Comparison of ENCODE assay signal across 11 cellular contexts in the genomic region with DNA sequence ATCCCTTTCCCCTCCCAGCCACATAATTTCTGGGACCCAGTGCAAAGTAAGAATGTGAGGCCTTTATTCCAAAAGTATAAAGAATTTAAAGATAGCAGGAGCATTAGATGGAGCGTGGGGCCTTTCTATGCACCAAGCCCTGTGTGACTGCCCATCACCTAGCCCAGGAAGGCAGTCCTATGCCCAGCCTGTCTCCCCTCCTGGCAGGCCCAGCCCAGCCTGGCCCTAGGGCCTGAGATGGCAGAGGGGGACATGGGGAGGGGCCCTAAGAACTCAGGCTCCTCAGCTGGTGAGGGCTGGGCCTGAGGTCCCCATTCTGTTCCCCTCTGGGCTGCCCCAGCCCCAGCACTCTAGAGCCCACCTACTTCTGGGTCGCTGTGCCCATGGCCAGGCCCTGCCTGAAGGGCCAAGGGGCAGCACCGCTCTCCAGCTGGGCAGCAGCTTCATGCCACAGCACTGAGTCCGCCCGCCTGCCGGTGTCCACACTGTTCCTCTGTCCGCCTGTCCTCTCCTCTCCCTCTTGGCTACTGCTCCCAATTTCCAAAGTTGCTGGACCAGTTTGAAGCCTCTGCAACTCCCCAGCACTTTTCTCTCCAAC. TPM values are rescaled to one million over a fixed set of nuclear protein-coding genes. Genes with fewer than 3 reads are reported as not detected.
DNase-seq lines count a peak whose midpoint lies in the region; ATAC-seq and TF ChIP-seq lines count a peak whose summit lies in the region.
"Had no signal": no experiment of that assay in that cellular context is flagged by ENCODE, and none has a peak within 500 bp of the region (broad histone marks: within the 10 kb centered on the region; RNA-seq: fewer than 3 reads in every experiment).

No MANE protein-coding gene starts in this region.

- POLR2A ChIA-PET in OCI-LY7 (lab: Charles Lee): interaction anchor here (0.9 to 1.5 kb wide), 2 partner anchors 91 to 108 kb away, joined by 3 read pairs; partner anchors contain the start of gene MATR3

- H2AFZ ChIP-seq in OCI-LY7 (ENCODE audit: low read length): no peak overlapping the region

- H3K4me1 ChIP-seq in DOHH2 (ENCODE audit: control insufficient read depth, low read length) (peaks cover 64% of the 10 kb centered on the region), OCI-LY7 (ENCODE audit: insufficient read depth, low read length, poor library complexity, severe bottlenecking) (peaks cover 62% of the 10 kb centered on the region), esophagus (ENCODE audit: control insufficient read depth in 2 of 2, insufficient read depth in 2 of 2, low read length in 1 of 2) (peaks cover 5 to 18% of the 10 kb centered on the region in 2 donors), skeletal muscle satellite cell (ENCODE audit: control insufficient read depth, insufficient read depth, low read length) (peaks cover 34% of the 10 kb centered on the region)

- BruUV-seq in OCI-LY7 (replicated peaks; lab: Mats Ljungman, UMichigan): no TSS peak

- no peaks in the 10 kb centered on the region; the same call in 1 of the 2 replicates for H4K20me1 ChIP-seq in DOHH2 (ENCODE audit: control insufficient read depth, insufficient read depth, low read depth, low read length)
- H4K20me1 ChIP-seq in OCI-LY7 (ENCODE audit: insufficient read depth, low read length): peaks cover 7% of the 10 kb centered on the region; the same call in 1 of the 2 replicates

- H3K36me3 ChIP-seq in DOHH2 (ENCODE audit: control insufficient read depth, low read length) (peaks cover 43% of the 10 kb centered on the region), OCI-LY7 (ENCODE audit: insufficient read depth, low read length) (peaks cover 48% of the 10 kb centered on the region), esophagus (ENCODE audit: control insufficient read depth in 2 of 2, insufficient read depth in 2 of 2, low read length in 1 of 2) (peaks cover 0 to 3% of the 10 kb centered on the region in 2 donors), skeletal muscle satellite cell (ENCODE audit: insufficient read depth, low read length) (no peaks in the 10 kb centered on the region)
- H3K36me3 ChIP-seq: adrenal gland had no signal

- ATAC-seq in GM21786 (IDR thresholded peaks at IDR 0.05; ENCODE audit: unreplicated experiment): no peak
- no peak for ATAC-seq in GM18873 (IDR thresholded peaks at IDR 0.05; ENCODE audit: low FRiP score, unreplicated experiment)
- ATAC-seq in HG03095 (IDR thresholded peaks at IDR 0.05; ENCODE audit: unreplicated experiment): no peak

- H3K79me2 ChIP-seq in DOHH2 (ENCODE audit: control insufficient read depth, low read length) (peaks cover 31% of the 10 kb centered on the region), OCI-LY7 (ENCODE audit: insufficient read depth, low read depth, low read length) (peaks cover 41% of the 10 kb centered on the region)

- H3K9me3 ChIP-seq in DOHH2 (ENCODE audit: control insufficient read depth, insufficient read depth, low read length) (no peaks in the 10 kb centered on the region), OCI-LY7 (ENCODE audit: low read length) (no peaks in the 10 kb centered on the region), esophagus (ENCODE audit: control insufficient read depth in 2 of 2, insufficient read depth in 1 of 2, low read depth in 1 of 2, low read length in 1 of 2) (no peaks in the 10 kb centered on the region), skeletal muscle satellite cell (replicated peaks; ENCODE audit: low read length) (no peaks in the 10 kb centered on the region)
- H3K9me3 ChIP-seq: adrenal gland had no signal

- H3F3A ChIP-seq in DOHH2 (ENCODE audit: control insufficient read depth, insufficient read depth): peaks cover 51% of the 10 kb centered on the region

- H3K4me2 ChIP-seq in DOHH2 (ENCODE audit: low read length) (peak overlapping the region; percentile 99), OCI-LY7 (ENCODE audit: low read length) (peak overlapping the region; percentile 99), skeletal muscle satellite cell (ENCODE audit: low read length) (peak overlapping the region; percentile 85)

- CTCF ChIA-PET in OCI-LY7 (lab: Charles Lee; ENCODE audit: unreplicated experiment): no interaction called here

- H3K4me3 ChIP-seq in DOHH2 (ENCODE audit: low read length) (peak overlapping the region; percentile 99), OCI-LY7 (ENCODE audit: low read depth, low read length, poor library complexity, severe bottlenecking) (peak overlapping the region; percentile 79), esophagus (ENCODE audit: low read depth in 1 of 2, low read length in 2 of 2) (no peak overlapping the region), skeletal muscle satellite cell (ENCODE audit: low read length) (peak overlapping the region; percentile 64)

- no peak for TF ChIP-seq CTCF in DOHH2 (IDR thresholded peaks at IDR 0.05; ENCODE audit: low read depth, low read length, poor library complexity, severe bottlenecking)
- TF ChIP-seq CTCF in OCI-LY7 (conservative IDR thresholded peaks at IDR 0.05; ENCODE audit: low read length): no peak

- DNase-seq in OCI-LY7 (ENCODE audit: low spot score): no peak
- no peak for DNase-seq in iPS-NIHi7 (ENCODE audit: extremely low spot score)

- H3K27ac ChIP-seq in DOHH2 (ENCODE audit: low read depth, low read length): peak overlapping the region; percentile 99
- peak overlapping the region; percentile 90 for H3K27ac ChIP-seq in OCI-LY7 (ENCODE audit: low read depth, low read length, poor library complexity, severe bottlenecking)
- H3K27ac ChIP-seq in esophagus (ENCODE audit: low read depth in 2 of 2, low read length in 1 of 2): peak overlapping the region; percentile 70 to 77

- no peak overlapping the region for H3K9ac ChIP-seq in skeletal muscle satellite cell (ENCODE audit: low read depth, low read length)

- H3K27me3 ChIP-seq in DOHH2 (ENCODE audit: control insufficient read depth, low read length): no peaks in the 10 kb centered on the region
- no peaks in the 10 kb centered on the region for H3K27me3 ChIP-seq in esophagus (ENCODE audit: control insufficient read depth in 1 of 2, insufficient read depth in 2 of 2, low read length in 2 of 2)
- H3K27me3 ChIP-seq in skeletal muscle satellite cell (ENCODE audit: control insufficient read depth, insufficient read depth, low read length): no peaks in the 10 kb centered on the region
- H3K27me3 ChIP-seq: adrenal gland had no signal

- no peaks in the 10 kb centered on the region for H3K9me2 ChIP-seq in DOHH2 (replicated peaks; ENCODE audit: control insufficient read depth, low read length)
- no peaks in the 10 kb centered on the region for H3K9me2 ChIP-seq in OCI-LY7 (ENCODE audit: insufficient read depth, low read length)

- intact Hi-C loops in OCI-LY7 (cut with micrococcal nuclease; ENCODE audit: unreplicated experiment): loop anchor here (1.0 kb wide), 1 partner anchor 8 kb away; no protein-coding TSS in a partner anchor

- WGBS in esophagus, 2 donors: 65% methylated on average over 7 of the region's 7 CpGs

RNA-seq across cellular contexts. Expression of gene SLC23A1, which starts 1.0 kb away (rescaled TPM):
- total RNA-seq in OCI-LY7 (2014; rRNA removed; shearing (Covaris generic)): 14.6 and 20.3 TPM in 2 replicates
- total RNA-seq in OCI-LY7 (2022): 63.1 and 67.9 TPM in 2 replicates
- polyA plus RNA-seq in esophagus: under 1 TPM; 0.01 to 0.12 TPM
- not detected in 2 replicates for total RNA-seq in skeletal muscle satellite cell (2012; rRNA removed)
- total RNA-seq: Daoy, endothelial cell of umbilical vein had no signal
- polyA plus RNA-seq: adrenal gland, endothelial cell of umbilical vein had no signal

RNA-seq across cellular contexts. Expression of gene MZB1, which starts 5.6 kb away (rescaled TPM):
- 1,014 and 1,052 TPM in 2 replicates for total RNA-seq in OCI-LY7 (2014; rRNA removed; shearing (Covaris generic))
- 727 and 819 TPM in 2 replicates for total RNA-seq in OCI-LY7 (2022)
- polyA plus RNA-seq in esophagus: under 1 TPM; 0.47 to 0.67 TPM
- total RNA-seq in skeletal muscle satellite cell (2012; rRNA removed): not detected in 2 replicates
- total RNA-seq: Daoy, endothelial cell of umbilical vein had no signal
- polyA plus RNA-seq: endothelial cell of umbilical vein had no signal

RNA-seq across cellular contexts. Expression of gene PROB1, which starts 10.8 kb away (rescaled TPM):
- 4.4 and 4.6 TPM in 2 replicates for total RNA-seq in OCI-LY7 (2014; rRNA removed; shearing (Covaris generic))
- 4.6 and 5.9 TPM in 2 replicates for total RNA-seq in OCI-LY7 (2022)
- polyA plus RNA-seq in esophagus: under 1 TPM; 0.41 to 0.48 TPM
- total RNA-seq in skeletal muscle satellite cell (2012; rRNA removed): 0.87 and 1.5 TPM in 2 replicates

RNA-seq across cellular contexts. Expression of gene SPATA24, which starts 19.8 kb away (rescaled TPM):
- 12.0 and 12.4 TPM in 2 replicates for total RNA-seq in OCI-LY7 (2014; rRNA removed; shearing (Covaris generic))
- 9.4 and 10.8 TPM in 2 replicates for total RNA-seq in OCI-LY7 (2022)
- polyA plus RNA-seq in esophagus: 1 to 10 TPM; 5.9 to 6.0 TPM
- total RNA-seq in skeletal muscle satellite cell (2012; rRNA removed): 2.0 and 6.3 TPM in 2 replicates

RNA-seq across cellular contexts. Expression of gene PAIP2, which starts 42.4 kb away (rescaled TPM):
- 64.3 and 73.6 TPM in 2 replicates for total RNA-seq in OCI-LY7 (2014; rRNA removed; shearing (Covaris generic))
- 97.8 and 113 TPM in 2 replicates for total RNA-seq in OCI-LY7 (2022)
- polyA plus RNA-seq in esophagus: 10 to 100 TPM; 37.4 to 53.6 TPM
- 40.3 and 48.3 TPM in 2 replicates for total RNA-seq in skeletal muscle satellite cell (2012; rRNA removed)

Comparison
In these comparisons a context has a peak if more than half of its experiments do, and no peak if none do; other contexts are left out.
1. H3K4me3 ChIP-seq: peak in DOHH2 (single experiment), OCI-LY7 (single experiment) and skeletal muscle satellite cell (single experiment); none in esophagus (0 of 2).
2. Peak in every context shown above with its lines, with median percentiles within 50 percentile points of each other: H3K27ac ChIP-seq and H3K4me2 ChIP-seq.